Comparison of ENCODE assay signal across 2 cellular contexts in genomic region chr21:42962360-42963007, GRCh38.
TF ChIP-seq lines count a peak whose summit lies in the region.

No MANE protein-coding gene starts in this region.

TF ChIP-seq in HepG2, 621 proteins besides CTCF, POLR2A, EP300 and RAD21:
- TF ChIP-seq ZNF264 (CRISPR knock-in tag; IDR thresholded peaks at IDR 0.05) = no peak
- TF ChIP-seq HNRNPK (IDR thresholded peaks at IDR 0.05; ENCODE audit: low read depth, low read length, poor library complexity, severe bottlenecking) = peak; percentile 82
- no peak for TF ChIP-seq ZNF260 (CRISPR knock-in tag; IDR thresholded peaks at IDR 0.05; ENCODE audit: borderline replicate concordance, low read depth)
- TF ChIP-seq ZNF501 (CRISPR knock-in tag; IDR thresholded peaks at IDR 0.05) = no peak

TF ChIP-seq in H1, 55 proteins besides CTCF, POLR2A, EP300 and RAD21:
- TF ChIP-seq ZNF274 (IDR thresholded peaks at IDR 0.05; ENCODE audit: borderline replicate concordance, extremely low read depth, low read length) = no peak
- TF ChIP-seq CBX8 (IDR thresholded peaks at IDR 0.05; ENCODE audit: borderline replicate concordance, low read depth, low read length) = no peak
- TF ChIP-seq POU5F1 (IDR thresholded peaks at IDR 0.05; ENCODE audit: low read depth, low read length) = no peak
- no peak for TF ChIP-seq BCL11A (IDR thresholded peaks at IDR 0.05; ENCODE audit: low read depth in 2 of 2, low read length in 2 of 2)
- no peak for TF ChIP-seq JUND (IDR thresholded peaks at IDR 0.05; ENCODE audit: low read length)
- TF ChIP-seq EGR1 (IDR thresholded peaks at IDR 0.05; ENCODE audit: borderline replicate concordance, low read depth, low read length) = no peak
- TF ChIP-seq, protein P1, sequence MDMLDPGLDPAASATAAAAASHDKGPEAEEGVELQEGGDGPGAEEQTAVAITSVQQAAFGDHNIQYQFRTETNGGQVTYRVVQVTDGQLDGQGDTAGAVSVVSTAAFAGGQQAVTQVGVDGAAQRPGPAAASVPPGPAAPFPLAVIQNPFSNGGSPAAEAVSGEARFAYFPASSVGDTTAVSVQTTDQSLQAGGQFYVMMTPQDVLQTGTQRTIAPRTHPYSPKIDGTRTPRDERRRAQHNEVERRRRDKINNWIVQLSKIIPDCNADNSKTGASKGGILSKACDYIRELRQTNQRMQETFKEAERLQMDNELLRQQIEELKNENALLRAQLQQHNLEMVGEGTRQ (IDR thresholded peaks at IDR 0.05; ENCODE audit: low read length) = no peak
- TF ChIP-seq BACH1 (IDR thresholded peaks at IDR 0.05; ENCODE audit: low read length) = no peak
- no peak for TF ChIP-seq GABPA (IDR thresholded peaks at IDR 0.05; ENCODE audit: borderline replicate concordance, insufficient read depth, low read length)
- no peak for TF ChIP-seq SIN3A (conservative IDR thresholded peaks at IDR 0.05 in 1 of 2, IDR thresholded peaks at IDR 0.05 in 1 of 2; ENCODE audit: low read depth in 1 of 2, low read length in 2 of 2)
- TF ChIP-seq GTF2F1 (IDR thresholded peaks at IDR 0.05; ENCODE audit: borderline replicate concordance, low read depth, low read length) = no peak
- TF ChIP-seq KDM1A (IDR thresholded peaks at IDR 0.05; ENCODE audit: borderline replicate concordance, low read length) = no peak
- no peak for TF ChIP-seq SP4 (IDR thresholded peaks at IDR 0.05; ENCODE audit: low read length)
- no peak for TF ChIP-seq CEBPB (IDR thresholded peaks at IDR 0.05; ENCODE audit: low read depth, low read length)
- TF ChIP-seq, protein P2, sequence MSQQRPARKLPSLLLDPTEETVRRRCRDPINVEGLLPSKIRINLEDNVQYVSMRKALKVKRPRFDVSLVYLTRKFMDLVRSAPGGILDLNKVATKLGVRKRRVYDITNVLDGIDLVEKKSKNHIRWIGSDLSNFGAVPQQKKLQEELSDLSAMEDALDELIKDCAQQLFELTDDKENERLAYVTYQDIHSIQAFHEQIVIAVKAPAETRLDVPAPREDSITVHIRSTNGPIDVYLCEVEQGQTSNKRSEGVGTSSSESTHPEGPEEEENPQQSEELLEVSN (IDR thresholded peaks at IDR 0.05) = no peak
- TF ChIP-seq NANOG (IDR thresholded peaks at IDR 0.05; ENCODE audit: insufficient read depth, low read depth, low read length, poor library complexity, severe bottlenecking) = no peak
- TF ChIP-seq TAF1 (IDR thresholded peaks at IDR 0.05; ENCODE audit: low read depth, low read length) = no peak
- no peak for TF ChIP-seq CHD2 (IDR thresholded peaks at IDR 0.05; ENCODE audit: low read length)
- no peak for TF ChIP-seq FOSL1 (IDR thresholded peaks at IDR 0.05; ENCODE audit: insufficient read depth, low read depth, low read length)
